13 cellular contexts compared by ENCODE assay signal in the genomic region with DNA sequence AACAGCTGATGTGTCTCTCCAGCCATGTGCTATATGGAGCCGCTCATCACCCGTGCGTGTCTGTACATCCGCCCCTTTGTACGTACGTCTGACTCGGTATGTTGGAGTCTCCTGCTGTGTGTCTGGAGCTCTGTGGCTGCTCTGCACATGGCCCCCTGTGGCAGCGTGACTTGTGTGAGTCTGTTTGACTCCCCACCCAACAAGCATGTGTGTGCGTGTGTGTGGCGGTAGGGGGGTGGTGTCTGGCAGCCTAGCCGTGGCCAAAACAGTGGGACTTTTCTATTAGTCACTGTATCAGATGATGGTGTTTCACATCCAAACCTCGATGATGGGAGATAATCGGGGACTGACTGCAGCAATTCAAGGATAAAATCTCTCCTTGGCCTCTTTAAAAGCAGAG.
A peak's percentile ranks its signal among the peaks of the same experiment; 100 is the strongest.
DNase-seq lines count a peak whose midpoint lies in the region; ATAC-seq and TF ChIP-seq lines count a peak whose summit lies in the region.
"Had no signal": no experiment of that assay in that cellular context is flagged by ENCODE, and none has a peak within 500 bp of the region (broad histone marks: within the 10 kb centered on the region; RNA-seq: fewer than 3 reads in every experiment).

No MANE protein-coding gene starts in this region.

- H3K27me3 ChIP-seq in suprapubic skin: no peaks in the 10 kb centered on the region
- H3K27me3 ChIP-seq: body of pancreas had no signal

- DNase-seq in EL (peak; percentile 31), astrocyte of the hippocampus (ENCODE audit: low read depth, low spot score) (peak; percentile 49), iris pigment epithelial cell (ENCODE audit: low read depth) (peak; percentile 60), suprapubic skin (ENCODE audit: low spot score in 2 of 2) (peak in 1 of 2 donors; percentile 90), GM19238 (ENCODE audit: insufficient read length, low spot score) (no peak), NCI-H1092 treated with DMSO at 0.1 percent for 48 hours (lab: John Stamatoyannopoulos, UW) (no peak)
- DNase-seq: activated CD4-positive, alpha-beta T cell treated with anti-CD3 and anti-CD28 coated beads for 36 hours; Calu3; MM.1S; psoas muscle had no signal

- peaks cover 23% of the 10 kb centered on the region for H3K4me1 ChIP-seq in suprapubic skin
- H3K4me1 ChIP-seq: body of pancreas had no signal

- TF ChIP-seq EP300 in suprapubic skin (IDR thresholded peaks at IDR 0.05): no peak

- no peak for TF ChIP-seq CTCF in suprapubic skin (IDR thresholded peaks at IDR 0.05)

- H3K9me3 ChIP-seq in suprapubic skin: no peaks in the 10 kb centered on the region
- H3K9me3 ChIP-seq: body of pancreas, psoas muscle had no signal

- WGBS in suprapubic skin: 28% methylated on average over 13 of the region's 13 CpGs

- ATAC-seq in HG03039 (IDR thresholded peaks at IDR 0.05; ENCODE audit: unreplicated experiment) (no peak), GM19035 (IDR thresholded peaks at IDR 0.05; ENCODE audit: unreplicated experiment) (no peak)
- ATAC-seq: activated CD4-positive, alpha-beta T cell treated with anti-CD3 and anti-CD28 coated beads for 36 hours; body of pancreas; psoas muscle had no signal

- peak overlapping the region; percentile 71 for H3K27ac ChIP-seq in suprapubic skin
- H3K27ac ChIP-seq: body of pancreas, psoas muscle had no signal

- H3K36me3 ChIP-seq in suprapubic skin: no peaks in the 10 kb centered on the region

- TF ChIP-seq POLR2A in suprapubic skin (IDR thresholded peaks at IDR 0.05): no peak

- no peak overlapping the region for H3K4me3 ChIP-seq in suprapubic skin
- H3K4me3 ChIP-seq: body of pancreas, psoas muscle had no signal

Comparison
In these comparisons a context has a peak if more than half of its experiments do, and no peak if none do; other contexts are left out.
1. DNase-seq: peak in EL (single experiment), astrocyte of the hippocampus (single experiment) and iris pigment epithelial cell (single experiment); none in GM19238 (single experiment) and NCI-H1092 treated with DMSO at 0.1 percent for 48 hours (single experiment).